8 cellular contexts compared by ENCODE assay signal in the genomic region with DNA sequence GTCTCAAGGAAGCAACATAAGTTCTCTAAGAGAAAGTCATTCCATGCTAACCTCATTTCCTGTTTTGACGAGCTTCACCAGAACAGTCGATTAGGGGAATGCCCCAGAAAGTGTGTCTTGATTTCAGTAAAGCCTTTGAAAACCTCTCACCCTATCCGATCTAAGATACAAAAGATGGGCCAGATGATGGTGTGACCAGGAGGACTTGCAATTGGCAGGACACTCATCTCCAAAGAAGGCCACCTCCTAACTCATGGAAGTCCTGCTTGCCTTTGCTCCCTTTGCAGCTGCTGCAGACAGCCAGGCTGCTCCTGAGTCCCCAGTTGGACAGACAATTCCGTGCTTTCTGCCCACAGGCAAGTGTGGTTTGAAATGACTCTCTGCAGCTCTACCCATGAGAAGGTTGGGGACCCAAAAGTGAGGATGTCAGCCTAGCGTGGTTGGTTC.
DNase-seq lines count a peak whose midpoint lies in the region; ATAC-seq lines count a peak whose summit lies in the region.
"Not testable (repeated sequence)": the region's sequence is repeated elsewhere in the genome, so short reads cannot be mapped to it uniquely, and the experiment has no call there.

No MANE protein-coding gene starts in this region.

- H3K27ac ChIP-seq in CD8-positive, alpha-beta memory T cell (ENCODE audit: low read depth, low read length) = not testable (repeated sequence)

- peak overlapping the region in 2 of 7 donors; percentile 31 to 51 for H3K4me3 Mint-ChIP-seq in CD8-positive, alpha-beta memory T cell
- not testable (repeated sequence) for H3K4me3 Mint-ChIP-seq in T-helper 17 cell; activated CD8-positive, alpha-beta memory T cell treated with anti-CD3 and anti-CD28 coated beads, Interleukin-2, amount 10 ng/mL, durations not matched to agents 7 days and 5 days; stimulated activated effector memory CD8-positive, alpha-beta T cell treated with anti-CD3 and anti-CD28 coated beads, Interleukin-12 subunit alpha, Interleukin-12 subunit beta, amount 100 ng/mL, for 72 hours
- H3K4me3 Mint-ChIP-seq in naive thymus-derived CD8-positive, alpha-beta T cell = peak overlapping the region in 2 of 10 donors; percentile 29 to 51

- peak overlapping the region in 2 of 8 donors; percentile 68 to 81 for H3K27ac Mint-ChIP-seq in CD8-positive, alpha-beta memory T cell
- H3K27ac Mint-ChIP-seq in T-helper 17 cell = peak overlapping the region; percentile 53
- not testable (repeated sequence) for H3K27ac Mint-ChIP-seq in activated CD8-positive, alpha-beta memory T cell treated with anti-CD3 and anti-CD28 coated beads, Interleukin-2, amount 10 ng/mL, durations not matched to agents 7 days and 5 days
- peak overlapping the region in 4 of 10 donors; percentile 31 to 78 (median 63) for H3K27ac Mint-ChIP-seq in naive thymus-derived CD8-positive, alpha-beta T cell
- peak overlapping the region; percentile 43 for H3K27ac Mint-ChIP-seq in stimulated activated effector memory CD8-positive, alpha-beta T cell treated with anti-CD3 and anti-CD28 coated beads, Interleukin-12 subunit alpha, Interleukin-12 subunit beta, amount 100 ng/mL, for 72 hours

- not testable (repeated sequence) for H3K9me3 ChIP-seq in CD8-positive, alpha-beta memory T cell (ENCODE audit: low read length); T-helper 17 cell (ENCODE audit: control insufficient read depth, low read length, poor library complexity, severe bottlenecking)

- CTCF ChIA-PET in CD8-positive, alpha-beta memory T cell (lab: Charles Lee); activated CD8-positive, alpha-beta memory T cell treated with anti-CD3 and anti-CD28 coated beads, Interleukin-2, amount 10 ng/mL, durations not matched to agents 7 days and 5 days (lab: Charles Lee): not testable (repeated sequence)

- H3K4me1 ChIP-seq in CD8-positive, alpha-beta memory T cell (ENCODE audit: insufficient read depth, low read length) = peaks cover 14% of the 10 kb centered on the region

- not testable (repeated sequence) for H3K27me3 ChIP-seq in CD8-positive, alpha-beta memory T cell (ENCODE audit: insufficient read depth, low read length, poor library complexity, severe bottlenecking)

- not testable (repeated sequence) for H3K36me3 ChIP-seq in CD8-positive, alpha-beta memory T cell (ENCODE audit: insufficient read depth, low read length)

- not testable (repeated sequence) for H3K4me3 ChIP-seq in CD8-positive, alpha-beta memory T cell (ENCODE audit: low read length)

- H3K4me1 Mint-ChIP-seq in CD8-positive, alpha-beta memory T cell = peaks cover 3 to 40% (median 5%) of the 10 kb centered on the region in 3 donors
- H3K4me1 Mint-ChIP-seq in T-helper 17 cell = not testable (repeated sequence)
- H3K4me1 Mint-ChIP-seq in activated CD8-positive, alpha-beta memory T cell treated with anti-CD3 and anti-CD28 coated beads, Interleukin-2, amount 10 ng/mL, durations not matched to agents 7 days and 5 days = peaks cover 33% of the 10 kb centered on the region
- peaks cover 0 to 26% (median 2%) of the 10 kb centered on the region in 4 donors for H3K4me1 Mint-ChIP-seq in naive thymus-derived CD8-positive, alpha-beta T cell
- H3K4me1 Mint-ChIP-seq in stimulated activated effector memory CD8-positive, alpha-beta T cell treated with anti-CD3 and anti-CD28 coated beads, Interleukin-12 subunit alpha, Interleukin-12 subunit beta, amount 100 ng/mL, for 72 hours = peaks cover 24% of the 10 kb centered on the region

- peak in 3 of 5 donors; percentile 31 to 71 (median 37) for DNase-seq in CD8-positive, alpha-beta memory T cell
- peak in 2 of 3 donors; percentile 12 to 14 for DNase-seq in T-helper 17 cell
- peak; percentile 72 for DNase-seq in activated CD8-positive, alpha-beta memory T cell treated with anti-CD3 and anti-CD28 coated beads, Interleukin-2, amount 10 ng/mL, durations not matched to agents 7 days and 5 days
- peak; percentile 42 for DNase-seq in activated naive CD4-positive, alpha-beta T cell treated with anti-CD3 and anti-CD28 coated beads, Interleukin-2, amount 50 U/mL, for 16 hours
- DNase-seq in naive thymus-derived CD8-positive, alpha-beta T cell = peak in 6 of 10 donors; percentile 8 to 44 (median 28)
- peak; percentile 42 to 87 for DNase-seq in stimulated activated effector memory CD8-positive, alpha-beta T cell treated with anti-CD3 and anti-CD28 coated beads, Interleukin-12 subunit alpha, Interleukin-12 subunit beta, amount 100 ng/mL, for 72 hours (ENCODE audit: low spot score in 2 of 2)

- POLR2A ChIA-PET in CD8-positive, alpha-beta memory T cell (lab: Charles Lee); naive thymus-derived CD8-positive, alpha-beta T cell (lab: Charles Lee): not testable (repeated sequence)

- not testable (repeated sequence) for H3K9me3 Mint-ChIP-seq in CD8-positive, alpha-beta memory T cell; activated CD8-positive, alpha-beta memory T cell treated with anti-CD3 and anti-CD28 coated beads, Interleukin-2, amount 10 ng/mL, durations not matched to agents 7 days and 5 days (ENCODE audit: low read depth); naive thymus-derived CD8-positive, alpha-beta T cell; stimulated activated effector memory CD8-positive, alpha-beta T cell treated with anti-CD3 and anti-CD28 coated beads, Interleukin-12 subunit alpha, Interleukin-12 subunit beta, amount 100 ng/mL, for 72 hours

- peaks cover 0 to 11% (median 0%) of the 10 kb centered on the region in 3 donors for H3K36me3 Mint-ChIP-seq in CD8-positive, alpha-beta memory T cell
- not testable (repeated sequence) for H3K36me3 Mint-ChIP-seq in T-helper 17 cell (ENCODE audit: low read depth); naive thymus-derived CD8-positive, alpha-beta T cell; stimulated activated effector memory CD8-positive, alpha-beta T cell treated with anti-CD3 and anti-CD28 coated beads, Interleukin-12 subunit alpha, Interleukin-12 subunit beta, amount 100 ng/mL, for 72 hours
- H3K36me3 Mint-ChIP-seq in activated CD8-positive, alpha-beta memory T cell treated with anti-CD3 and anti-CD28 coated beads, Interleukin-2, amount 10 ng/mL, durations not matched to agents 7 days and 5 days = peaks cover 16% of the 10 kb centered on the region

- not testable (repeated sequence) for H3K27me3 Mint-ChIP-seq in CD8-positive, alpha-beta memory T cell; T-helper 17 cell; activated CD8-positive, alpha-beta memory T cell treated with anti-CD3 and anti-CD28 coated beads, Interleukin-2, amount 10 ng/mL, durations not matched to agents 7 days and 5 days; naive thymus-derived CD8-positive, alpha-beta T cell

- ATAC-seq in GM21423 (IDR thresholded peaks at IDR 0.05; ENCODE audit: unreplicated experiment) = peak; percentile 45
- peak; percentile 65 for ATAC-seq in HG02981 (IDR thresholded peaks at IDR 0.05; ENCODE audit: unreplicated experiment)
- ATAC-seq in T-helper 17 cell = peak; percentile 88
- ATAC-seq in activated CD8-positive, alpha-beta memory T cell treated with anti-CD3 and anti-CD28 coated beads, Interleukin-2, amount 10 ng/mL, durations not matched to agents 7 days and 5 days = peak; percentile 73
- ATAC-seq in naive thymus-derived CD8-positive, alpha-beta T cell = peak; percentile 82 to 91
- peak; percentile 77 for ATAC-seq in stimulated activated effector memory CD8-positive, alpha-beta T cell treated with anti-CD3 and anti-CD28 coated beads, Interleukin-12 subunit alpha, Interleukin-12 subunit beta, amount 100 ng/mL, for 72 hours

Comparison
In these comparisons a context has a peak if more than half of its experiments do, and no peak if none do; other contexts are left out.
1. DNase-seq: peak in every context shown above with its lines; median percentile 72 in activated CD8-positive, alpha-beta memory T cell treated with anti-CD3 and anti-CD28 coated beads, Interleukin-2, amount 10 ng/mL, durations not matched to agents 7 days and 5 days; 64 in stimulated activated effector memory CD8-positive, alpha-beta T cell treated with anti-CD3 and anti-CD28 coated beads, Interleukin-12 subunit alpha, Interleukin-12 subunit beta, amount 100 ng/mL, for 72 hours; 42 in activated naive CD4-positive, alpha-beta T cell treated with anti-CD3 and anti-CD28 coated beads, Interleukin-2, amount 50 U/mL, for 16 hours; 37 in CD8-positive, alpha-beta memory T cell; 28 in naive thymus-derived CD8-positive, alpha-beta T cell; 13 in T-helper 17 cell.